1 cellular context compared by ENCODE assay signal in genomic region chr1:145114560-145115057, GRCh38. TPM values are rescaled to one million over a fixed set of nuclear protein-coding genes. Genes with fewer than 3 reads are reported as not detected.
"Had no signal": no experiment of that assay in that cellular context is flagged by ENCODE, and none has a peak within 500 bp of the region (broad histone marks: within the 10 kb centered on the region; RNA-seq: fewer than 3 reads in every experiment).

No MANE protein-coding gene starts in this region.

RNA-seq across cellular contexts. Expression of gene FAM72D, which starts 18.8 kb away (rescaled TPM):
- total RNA-seq: gastrocnemius medialis had no signal
